ENCODE assay signal across 18 cellular contexts in the genomic region with DNA sequence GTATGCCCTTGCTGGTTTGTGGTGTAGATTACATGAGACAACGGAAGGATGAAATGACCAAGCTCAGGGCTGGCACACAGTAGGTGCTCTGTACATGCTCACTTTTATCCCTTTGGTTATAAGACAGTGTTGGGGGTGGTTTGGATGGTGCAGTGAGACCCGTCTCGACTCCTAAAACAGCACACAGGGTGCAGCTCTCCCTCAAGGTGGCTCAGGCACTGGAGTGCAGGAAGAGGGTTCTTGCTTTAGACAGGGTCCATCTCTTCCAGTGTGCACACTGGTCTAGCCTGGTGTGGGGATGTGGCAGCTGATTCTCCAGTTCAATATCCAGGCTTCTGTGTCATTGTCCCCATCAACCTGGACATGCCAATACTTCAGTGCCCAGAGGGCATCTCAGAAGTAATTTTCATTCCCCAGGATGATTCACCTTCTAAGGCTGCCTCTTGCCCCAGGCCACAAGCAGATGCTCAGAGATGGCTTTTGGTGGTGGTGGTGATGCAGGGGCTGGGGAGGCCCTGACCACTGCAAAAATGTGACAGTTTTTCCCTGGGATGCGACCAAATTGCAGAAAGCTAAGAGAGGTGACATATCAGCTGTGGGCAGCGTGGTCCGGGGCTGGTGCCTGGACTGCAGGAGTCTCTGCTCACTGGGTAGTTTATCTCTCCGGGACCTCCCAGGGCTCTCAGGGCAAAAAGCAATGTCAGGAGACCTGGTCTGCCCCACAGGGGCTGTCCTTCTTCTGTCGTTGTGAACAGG. TPM values are rescaled to one million over a fixed set of nuclear protein-coding genes. Genes with fewer than 3 reads are reported as not detected.
DNase-seq lines count a peak whose midpoint lies in the region; ATAC-seq and TF ChIP-seq lines count a peak whose summit lies in the region.
"Had no signal": no experiment of that assay in that cellular context is flagged by ENCODE, and none has a peak within 500 bp of the region (broad histone marks: within the 10 kb centered on the region; RNA-seq: fewer than 3 reads in every experiment).

No MANE protein-coding gene starts in this region.

- H3K27me3 Mint-ChIP-seq in glutamatergic neuron (ENCODE audit: unreplicated experiment) = peaks cover 6% of the 10 kb centered on the region
- H3K27me3 Mint-ChIP-seq in effector memory CD8-positive, alpha-beta T cell = peaks cover 17 to 51% of the 10 kb centered on the region in 2 donors

- H3K9me3 Mint-ChIP-seq in glutamatergic neuron (ENCODE audit: unreplicated experiment) = peaks cover 4% of the 10 kb centered on the region
- H3K9me3 Mint-ChIP-seq in effector memory CD8-positive, alpha-beta T cell = no peaks in the 10 kb centered on the region

- no peak for ATAC-seq in gastrocnemius medialis
- no peak for ATAC-seq in effector memory CD8-positive, alpha-beta T cell (replicated peaks)
- no peak for ATAC-seq in HG03097 (IDR thresholded peaks at IDR 0.05; ENCODE audit: low FRiP score, unreplicated experiment)
- no peak for ATAC-seq in HG03442 (IDR thresholded peaks at IDR 0.05; ENCODE audit: unreplicated experiment)
- ATAC-seq: SK-N-SH treated with all-trans-retinoic acid at 6 μM for 48 hours had no signal

- TF ChIP-seq CTCF in glutamatergic neuron (IDR thresholded peaks at IDR 0.05; ENCODE audit: partially characterized antibody, unreplicated experiment) (no peak), gastrocnemius medialis (IDR thresholded peaks at IDR 0.05 in 4 of 5, conservative IDR thresholded peaks at IDR 0.05 in 1 of 5) (no peak), hepatocyte (IDR thresholded peaks at IDR 0.05; ENCODE audit: poor library complexity) (no peak)

- no peak for TF ChIP-seq POLR2A in gastrocnemius medialis (IDR thresholded peaks at IDR 0.05)

- H3K27me3 ChIP-seq in gastrocnemius medialis (no peaks in the 10 kb centered on the region), hepatocyte (no peaks in the 10 kb centered on the region)
- H3K27me3 ChIP-seq: brain microvascular endothelial cell had no signal

- H3K36me3 Mint-ChIP-seq in glutamatergic neuron (ENCODE audit: unreplicated experiment) = no peaks in the 10 kb centered on the region
- H3K36me3 Mint-ChIP-seq in effector memory CD8-positive, alpha-beta T cell (ENCODE audit: insufficient read depth) = peaks cover 3% of the 10 kb centered on the region

- H3K36me3 ChIP-seq in gastrocnemius medialis (no peaks in the 10 kb centered on the region), hepatocyte (replicated peaks; ENCODE audit: insufficient read depth, low read depth) (no peaks in the 10 kb centered on the region)
- H3K36me3 ChIP-seq: brain microvascular endothelial cell had no signal

- no peaks in the 10 kb centered on the region for H3K4me1 ChIP-seq in gastrocnemius medialis
- H3K4me1 ChIP-seq in hepatocyte (ENCODE audit: insufficient read depth) = no peaks in the 10 kb centered on the region
- H3K4me1 ChIP-seq: Caco-2, parathyroid adenoma had no signal

- H3K4me2 ChIP-seq in hepatocyte = no peak overlapping the region

- H3K9me2 ChIP-seq in hepatocyte (replicated peaks; ENCODE audit: insufficient read depth) = no peaks in the 10 kb centered on the region

- peak; percentile 12 for DNase-seq in D341Med (ENCODE audit: low spot score)
- peak; percentile 77 for DNase-seq in RPMI7951 (ENCODE audit: low read depth)
- peak; percentile 12 for DNase-seq in glutamatergic neuron
- DNase-seq in gastrocnemius medialis = no peak
- DNase-seq in effector memory CD8-positive, alpha-beta T cell = no peak
- no peak for DNase-seq in hepatocyte (ENCODE audit: low spot score)
- DNase-seq: brain microvascular endothelial cell; effector CD8-positive, alpha-beta T cell; midbrain; NCI-H1694; NCI-H446 treated with DMSO at 0.1 percent for 48 hours had no signal

- WGBS in hepatocyte (ENCODE audit: low lambda C conversion rate, missing lambda C conversion rate) = 80% methylated on average over 8 of the region's 8 CpGs

- no peak overlapping the region for H2AFZ ChIP-seq in hepatocyte
- H2AFZ ChIP-seq: parathyroid adenoma had no signal

- H3K9me3 ChIP-seq in gastrocnemius medialis = no peaks in the 10 kb centered on the region
- H3K9me3 ChIP-seq in hepatocyte (ENCODE audit: low read depth) = no peaks in the 10 kb centered on the region
- H3K9me3 ChIP-seq: Caco-2 had no signal

- H4K20me1 ChIP-seq in hepatocyte (ENCODE audit: insufficient read depth, poor library complexity, severe bottlenecking) = no peaks in the 10 kb centered on the region

- H3K79me2 ChIP-seq in hepatocyte = no peaks in the 10 kb centered on the region
- H3K79me2 ChIP-seq: parathyroid adenoma had no signal

- H3K27ac ChIP-seq in gastrocnemius medialis (peak overlapping the region; percentile 48 to 73 (median 58)), hepatocyte (no peak overlapping the region)
- H3K27ac ChIP-seq: brain microvascular endothelial cell had no signal

- intact Hi-C loops in gastrocnemius medialis (cut with DNase I; ENCODE audit: low total_unique reads) = no loop called here

- in situ Hi-C loops in gastrocnemius medialis (cut with MboI; ENCODE audit: low sequenced_read_pairs in 4 of 4) = no loop called here

- no peak overlapping the region for H3K4me3 ChIP-seq in gastrocnemius medialis
- no peak overlapping the region for H3K4me3 ChIP-seq in hepatocyte

- H3K27ac Mint-ChIP-seq in glutamatergic neuron (ENCODE audit: unreplicated experiment) = no peak overlapping the region
- H3K27ac Mint-ChIP-seq in effector memory CD8-positive, alpha-beta T cell = no peak overlapping the region

- H3K4me1 Mint-ChIP-seq in glutamatergic neuron (ENCODE audit: low read depth, unreplicated experiment) = peaks cover 21% of the 10 kb centered on the region
- H3K4me1 Mint-ChIP-seq in effector memory CD8-positive, alpha-beta T cell (ENCODE audit: low read depth in 2 of 2) = no peaks in the 10 kb centered on the region

- H3K4me3 Mint-ChIP-seq in glutamatergic neuron (ENCODE audit: unreplicated experiment) = no peak overlapping the region
- H3K4me3 Mint-ChIP-seq in effector memory CD8-positive, alpha-beta T cell = no peak overlapping the region

RNA-seq across cellular contexts. Expression of gene ACCSL, which starts 39.9 kb away (rescaled TPM):
- total RNA-seq in RPMI7951 (2014; rRNA removed; shearing (Covaris generic)) = not detected in 2 replicates
- total RNA-seq in glutamatergic neuron (ENCODE audit: unreplicated experiment) (not detected), gastrocnemius medialis (not detected), hepatocyte (not detected in 2 replicates)
- not detected in 2 replicates for polyA plus RNA-seq in hepatocyte
- total RNA-seq: activated CD8-positive, alpha-beta memory T cell treated with anti-CD3 and anti-CD28 coated beads for 36 hours; Caco-2; subcutaneous adipose tissue had no signal

RNA-seq across cellular contexts. Expression of gene ACCS, which starts 58.1 kb away (rescaled TPM):
- 2.1 and 2.5 TPM in 2 replicates for total RNA-seq in RPMI7951 (2014; rRNA removed; shearing (Covaris generic))
- total RNA-seq in glutamatergic neuron (ENCODE audit: unreplicated experiment) (45.1 TPM), gastrocnemius medialis (1 to 10 TPM in 2 of 4 donors, under 1 TPM in 2; 0.58 to 4.0 (median 1.8) TPM), hepatocyte (5.9 and 9.9 TPM in 2 replicates)
- 21.4 and 23.1 TPM in 2 replicates for polyA plus RNA-seq in hepatocyte

Comparison
In these comparisons a context has a peak if more than half of its experiments do, and no peak if none do; other contexts are left out.
1. DNase-seq: peak in D341Med (single experiment), RPMI7951 (single experiment) and glutamatergic neuron (single experiment); none in gastrocnemius medialis (0 of 2), effector memory CD8-positive, alpha-beta T cell (0 of 3) and hepatocyte (single experiment).